In genomic region chr4:21709761-21710160, GRCh38 we compare ENCODE assay signal across 3 cellular contexts.
"Had no signal": no experiment of that assay in that cellular context is flagged by ENCODE, and none has a peak within 500 bp of the region (broad histone marks: within the 10 kb centered on the region; RNA-seq: fewer than 3 reads in every experiment).

No MANE protein-coding gene starts in this region.

- DNase-seq: GDM1, GF-D8 had no signal

- ATAC-seq: GM12878 had no signal

- H3K4me3 ChIP-seq: GM12878 had no signal
